In genomic region chr12:130013771-130014484, GRCh38 we compare ENCODE assay signal across 8 cellular contexts.
A peak's percentile ranks its signal among the peaks of the same experiment; 100 is the strongest.
DNase-seq lines count a peak whose midpoint lies in the region; ATAC-seq, FAIRE-seq and TF ChIP-seq lines count a peak whose summit lies in the region.

No MANE protein-coding gene starts in this region.

- ATAC-seq in HG03521 (IDR thresholded peaks at IDR 0.05; ENCODE audit: unreplicated experiment): peak; percentile 72
- ATAC-seq in body of pancreas: peak; percentile 66
- ATAC-seq in GM21825 (IDR thresholded peaks at IDR 0.05; ENCODE audit: unreplicated experiment): no peak

- no peak overlapping the region for H2AFZ ChIP-seq in OCI-LY3 (ENCODE audit: low read depth, low read length)

- CTCF ChIA-PET in A673 (lab: Charles Lee): interaction anchor here (0.5 to 1.5 kb wide), 9 partner anchors 10 to 1755 kb away, joined by 3 to 13 read pairs (median 5); no protein-coding TSS in a partner anchor

- peak; percentile 68 for TF ChIP-seq CTCF in A673 (conservative IDR thresholded peaks at IDR 0.05; ENCODE audit: low read depth, low read length)
- TF ChIP-seq CTCF in OCI-LY3 (IDR thresholded peaks at IDR 0.05; ENCODE audit: low read depth, low read length): peak; percentile 11; the same call in 1 of the 2 replicates
- peak; percentile 59 to 77 (median 73) for TF ChIP-seq CTCF in body of pancreas (IDR thresholded peaks at IDR 0.05)

- H4K20me1 ChIP-seq in OCI-LY3 (ENCODE audit: insufficient read depth, low read length): no peaks in the 10 kb centered on the region

- BruUV-seq in A673 (replicated peaks; lab: Mats Ljungman, UMichigan): no TSS peak

- no peak overlapping the region for H3K27ac ChIP-seq in A673 (ENCODE audit: low read depth, low read length, poor library complexity, severe bottlenecking)
- H3K27ac ChIP-seq in OCI-LY3 (ENCODE audit: low read length): no peak overlapping the region
- no peak overlapping the region for H3K27ac ChIP-seq in body of pancreas

- no peaks in the 10 kb centered on the region for H3K79me2 ChIP-seq in OCI-LY3 (ENCODE audit: low read length)

- DNase-seq in A673 (ENCODE audit: low spot score): peak; percentile 67
- DNase-seq in GM12892 (ENCODE audit: insufficient read length): peak; percentile 41
- DNase-seq in body of pancreas: peak; percentile 57 to 70 (median 58)
- DNase-seq in islet precursor cell: peak; percentile 90
- peak; percentile 13 to 51 for DNase-seq in stimulated activated CD4-positive, alpha-beta T cell treated with anti-CD3 and anti-CD28 coated beads, Interleukin-4, amount 100 ng/mL, for 48 hours (ENCODE audit: low read depth in 2 of 2)

- H3K36me3 ChIP-seq in A673 (ENCODE audit: insufficient read depth, low read length, poor library complexity, severe bottlenecking): no peaks in the 10 kb centered on the region
- no peaks in the 10 kb centered on the region for H3K36me3 ChIP-seq in OCI-LY3 (replicated peaks; ENCODE audit: low read depth, low read length)
- H3K36me3 ChIP-seq in body of pancreas (replicated peaks in 1 of 2; ENCODE audit: insufficient read depth in 1 of 2, low read depth in 2 of 2): no peaks in the 10 kb centered on the region

- H3K4me1 ChIP-seq in A673 (ENCODE audit: insufficient read depth, low read length, poor library complexity, severe bottlenecking) (no peaks in the 10 kb centered on the region), OCI-LY3 (ENCODE audit: low read length) (no peaks in the 10 kb centered on the region), body of pancreas (peaks cover 3% of the 10 kb centered on the region)

- peak; percentile 50 for FAIRE-seq in GM12892 (lab: Jason Lieb, UNC)

- H3K9me3 ChIP-seq in A673 (ENCODE audit: low read depth, low read length, poor library complexity, severe bottlenecking) (no peaks in the 10 kb centered on the region), OCI-LY3 (ENCODE audit: insufficient read depth, low read length) (no peaks in the 10 kb centered on the region), body of pancreas (no peaks in the 10 kb centered on the region)

- intact Hi-C loops in A673 (cut with micrococcal nuclease; ENCODE audit: unreplicated experiment) (loop anchor here (2.0 to 10.0 kb wide), 3 partner anchors 1229 to 1755 kb away; no protein-coding TSS in a partner anchor), body of pancreas (cut with DNase I) (no loop called here)

- H3K9ac ChIP-seq in OCI-LY3 (ENCODE audit: low read length): no peak overlapping the region

- H3K4me3 ChIP-seq in A673 (ENCODE audit: low read depth, low read length, poor library complexity, severe bottlenecking) (no peak overlapping the region), OCI-LY3 (ENCODE audit: low read length) (no peak overlapping the region), body of pancreas (no peak overlapping the region)

- WGBS in body of pancreas, 2 donors: 7 to 8% methylated on average over 36 of the region's 36 CpGs

- H3K27me3 ChIP-seq in A673 (replicated peaks; ENCODE audit: insufficient read depth, low read depth, low read length, poor library complexity) (peaks cover 63% of the 10 kb centered on the region), OCI-LY3 (ENCODE audit: low read depth, low read length) (no peaks in the 10 kb centered on the region), body of pancreas (no peaks in the 10 kb centered on the region)

- TF ChIP-seq POLR2A in GM12892 (IDR thresholded peaks at IDR 0.05; ENCODE audit: low read depth, low read length) (no peak), body of pancreas (IDR thresholded peaks at IDR 0.05) (no peak)

- POLR2A ChIA-PET in A673 (lab: Charles Lee; ENCODE audit: low non-redundant PET): no interaction called here

- no peak overlapping the region for H3K4me2 ChIP-seq in OCI-LY3 (ENCODE audit: low read length)

Comparison
In these comparisons a context has a peak if more than half of its experiments do, and no peak if none do; other contexts are left out.
1. DNase-seq: peak in every context shown above with its lines; median percentile 90 in islet precursor cell; 67 in A673; 58 in body of pancreas; 41 in GM12892; 32 in stimulated activated CD4-positive, alpha-beta T cell treated with anti-CD3 and anti-CD28 coated beads, Interleukin-4, amount 100 ng/mL, for 48 hours.
2. CTCF ChIP-seq: peak in every context shown above with its lines; median percentile 73 in body of pancreas; 68 in A673; 11 in OCI-LY3.